Comparison of ENCODE assay signal across 1 cellular context in genomic region chr2:231687133-231687852, GRCh38.
A peak's percentile ranks its signal among the peaks of the same experiment; 100 is the strongest.
TF ChIP-seq lines count a peak whose summit lies in the region.

No MANE protein-coding gene starts in this region.

TF ChIP-seq in HEK293, 187 proteins besides CTCF, POLR2A, EP300 and RAD21 (continued from another document):
- TF ChIP-seq, protein P1, sequence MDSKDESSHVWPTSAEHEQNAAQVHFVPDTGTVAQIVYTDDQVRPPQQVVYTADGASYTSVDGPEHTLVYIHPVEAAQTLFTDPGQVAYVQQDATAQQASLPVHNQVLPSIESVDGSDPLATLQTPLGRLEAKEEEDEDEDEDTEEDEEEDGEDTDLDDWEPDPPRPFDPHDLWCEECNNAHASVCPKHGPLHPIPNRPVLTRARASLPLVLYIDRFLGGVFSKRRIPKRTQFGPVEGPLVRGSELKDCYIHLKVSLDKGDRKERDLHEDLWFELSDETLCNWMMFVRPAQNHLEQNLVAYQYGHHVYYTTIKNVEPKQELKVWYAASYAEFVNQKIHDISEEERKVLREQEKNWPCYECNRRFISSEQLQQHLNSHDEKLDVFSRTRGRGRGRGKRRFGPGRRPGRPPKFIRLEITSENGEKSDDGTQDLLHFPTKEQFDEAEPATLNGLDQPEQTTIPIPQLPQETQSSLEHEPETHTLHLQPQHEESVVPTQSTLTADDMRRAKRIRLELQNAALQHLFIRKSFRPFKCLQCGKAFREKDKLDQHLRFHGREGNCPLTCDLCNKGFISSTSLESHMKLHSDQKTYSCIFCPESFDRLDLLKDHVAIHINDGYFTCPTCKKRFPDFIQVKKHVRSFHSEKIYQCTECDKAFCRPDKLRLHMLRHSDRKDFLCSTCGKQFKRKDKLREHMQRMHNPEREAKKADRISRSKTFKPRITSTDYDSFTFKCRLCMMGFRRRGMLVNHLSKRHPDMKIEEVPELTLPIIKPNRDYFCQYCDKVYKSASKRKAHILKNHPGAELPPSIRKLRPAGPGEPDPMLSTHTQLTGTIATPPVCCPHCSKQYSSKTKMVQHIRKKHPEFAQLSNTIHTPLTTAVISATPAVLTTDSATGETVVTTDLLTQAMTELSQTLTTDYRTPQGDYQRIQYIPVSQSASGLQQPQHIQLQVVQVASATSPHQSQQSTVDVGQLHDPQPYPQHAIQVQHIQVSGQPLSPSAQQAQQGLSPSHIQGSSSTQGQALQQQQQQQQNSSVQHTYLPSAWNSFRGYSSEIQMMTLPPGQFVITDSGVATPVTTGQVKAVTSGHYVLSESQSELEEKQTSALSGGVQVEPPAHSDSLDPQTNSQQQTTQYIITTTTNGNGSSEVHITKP (tag by site-specific recombination; IDR thresholded peaks at IDR 0.05) = 0 out of 2 replicates have a peak, but pooled peaks have one; percentile 10
- TF ChIP-seq KLF16 (tag by site-specific recombination; IDR thresholded peaks at IDR 0.05) (no peak), ZBTB6 (tag by site-specific recombination; IDR thresholded peaks at IDR 0.05) (0 out of 2 replicates have a peak, but pooled peaks have one; percentile 42), ZSCAN30 (tag by site-specific recombination; IDR thresholded peaks at IDR 0.05) (0 out of 2 replicates have a peak, but pooled peaks have one; percentile 45), ZNF692 (tag by site-specific recombination; IDR thresholded peaks at IDR 0.05) (0 out of 2 replicates have a peak, but pooled peaks have one; percentile 18), ZNF488 (tag by site-specific recombination; IDR thresholded peaks at IDR 0.05) (no peak), ZBTB8A (tag by site-specific recombination; IDR thresholded peaks at IDR 0.05) (peak; percentile 54), ZNF701 (tag by site-specific recombination; IDR thresholded peaks at IDR 0.05) (no peak), KLF10 (tag by site-specific recombination; IDR thresholded peaks at IDR 0.05) (no peak), ZBTB48 (tag by site-specific recombination; IDR thresholded peaks at IDR 0.05) (peak; percentile 95), ZNF426 (tag by site-specific recombination; IDR thresholded peaks at IDR 0.05) (no peak), ZNF600 (tag by site-specific recombination; IDR thresholded peaks at IDR 0.05) (peak; percentile 48; the same call in 1 of the 2 replicates), ZBTB20 (tag by site-specific recombination; IDR thresholded peaks at IDR 0.05) (peak; percentile 34; the same call in 1 of the 2 replicates), ZNF394 (tag by site-specific recombination; IDR thresholded peaks at IDR 0.05; ENCODE audit: borderline replicate concordance) (no peak), ZNF175 (tag by site-specific recombination; IDR thresholded peaks at IDR 0.05) (no peak), ZNF560 (tag by site-specific recombination; IDR thresholded peaks at IDR 0.05; ENCODE audit: borderline replicate concordance) (no peak), ZNF335 (tag by site-specific recombination; conservative IDR thresholded peaks at IDR 0.05) (peak; percentile 74), ZNF366 (tag by site-specific recombination; conservative IDR thresholded peaks at IDR 0.05) (no peak), ZSCAN4 (tag by site-specific recombination; IDR thresholded peaks at IDR 0.05) (peak; percentile 79), ZNF580 (tag by site-specific recombination; IDR thresholded peaks at IDR 0.05) (peak; percentile 40; the same call in 1 of the 2 replicates), ZNF837 (tag by site-specific recombination; IDR thresholded peaks at IDR 0.05) (no peak), ZNF114 (tag by site-specific recombination; IDR thresholded peaks at IDR 0.05) (no peak), ZNF121 (tag by site-specific recombination; IDR thresholded peaks at IDR 0.05) (no peak), ZIC2 (tag by site-specific recombination; IDR thresholded peaks at IDR 0.05) (0 out of 2 replicates have a peak, but pooled peaks have one; percentile 22), BCL11A (tag by site-specific recombination; IDR thresholded peaks at IDR 0.05; ENCODE audit: low read depth) (0 out of 2 replicates have a peak, but pooled peaks have one; percentile 34), ZNF585B (tag by site-specific recombination; IDR thresholded peaks at IDR 0.05) (no peak)
- TF ChIP-seq, protein P2, sequence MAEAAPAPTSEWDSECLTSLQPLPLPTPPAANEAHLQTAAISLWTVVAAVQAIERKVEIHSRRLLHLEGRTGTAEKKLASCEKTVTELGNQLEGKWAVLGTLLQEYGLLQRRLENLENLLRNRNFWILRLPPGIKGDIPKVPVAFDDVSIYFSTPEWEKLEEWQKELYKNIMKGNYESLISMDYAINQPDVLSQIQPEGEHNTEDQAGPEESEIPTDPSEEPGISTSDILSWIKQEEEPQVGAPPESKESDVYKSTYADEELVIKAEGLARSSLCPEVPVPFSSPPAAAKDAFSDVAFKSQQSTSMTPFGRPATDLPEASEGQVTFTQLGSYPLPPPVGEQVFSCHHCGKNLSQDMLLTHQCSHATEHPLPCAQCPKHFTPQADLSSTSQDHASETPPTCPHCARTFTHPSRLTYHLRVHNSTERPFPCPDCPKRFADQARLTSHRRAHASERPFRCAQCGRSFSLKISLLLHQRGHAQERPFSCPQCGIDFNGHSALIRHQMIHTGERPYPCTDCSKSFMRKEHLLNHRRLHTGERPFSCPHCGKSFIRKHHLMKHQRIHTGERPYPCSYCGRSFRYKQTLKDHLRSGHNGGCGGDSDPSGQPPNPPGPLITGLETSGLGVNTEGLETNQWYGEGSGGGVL (tag by site-specific recombination; IDR thresholded peaks at IDR 0.05) = peak; percentile 48; the same call in 1 of the 2 replicates
- TF ChIP-seq, protein P3, sequence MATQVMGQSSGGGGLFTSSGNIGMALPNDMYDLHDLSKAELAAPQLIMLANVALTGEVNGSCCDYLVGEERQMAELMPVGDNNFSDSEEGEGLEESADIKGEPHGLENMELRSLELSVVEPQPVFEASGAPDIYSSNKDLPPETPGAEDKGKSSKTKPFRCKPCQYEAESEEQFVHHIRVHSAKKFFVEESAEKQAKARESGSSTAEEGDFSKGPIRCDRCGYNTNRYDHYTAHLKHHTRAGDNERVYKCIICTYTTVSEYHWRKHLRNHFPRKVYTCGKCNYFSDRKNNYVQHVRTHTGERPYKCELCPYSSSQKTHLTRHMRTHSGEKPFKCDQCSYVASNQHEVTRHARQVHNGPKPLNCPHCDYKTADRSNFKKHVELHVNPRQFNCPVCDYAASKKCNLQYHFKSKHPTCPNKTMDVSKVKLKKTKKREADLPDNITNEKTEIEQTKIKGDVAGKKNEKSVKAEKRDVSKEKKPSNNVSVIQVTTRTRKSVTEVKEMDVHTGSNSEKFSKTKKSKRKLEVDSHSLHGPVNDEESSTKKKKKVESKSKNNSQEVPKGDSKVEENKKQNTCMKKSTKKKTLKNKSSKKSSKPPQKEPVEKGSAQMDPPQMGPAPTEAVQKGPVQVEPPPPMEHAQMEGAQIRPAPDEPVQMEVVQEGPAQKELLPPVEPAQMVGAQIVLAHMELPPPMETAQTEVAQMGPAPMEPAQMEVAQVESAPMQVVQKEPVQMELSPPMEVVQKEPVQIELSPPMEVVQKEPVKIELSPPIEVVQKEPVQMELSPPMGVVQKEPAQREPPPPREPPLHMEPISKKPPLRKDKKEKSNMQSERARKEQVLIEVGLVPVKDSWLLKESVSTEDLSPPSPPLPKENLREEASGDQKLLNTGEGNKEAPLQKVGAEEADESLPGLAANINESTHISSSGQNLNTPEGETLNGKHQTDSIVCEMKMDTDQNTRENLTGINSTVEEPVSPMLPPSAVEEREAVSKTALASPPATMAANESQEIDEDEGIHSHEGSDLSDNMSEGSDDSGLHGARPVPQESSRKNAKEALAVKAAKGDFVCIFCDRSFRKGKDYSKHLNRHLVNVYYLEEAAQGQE (tag by site-specific recombination; IDR thresholded peaks at IDR 0.05) = 0 out of 2 replicates have a peak, but pooled peaks have one; percentile 57
